1 cellular context compared by ENCODE assay signal in the genomic region with DNA sequence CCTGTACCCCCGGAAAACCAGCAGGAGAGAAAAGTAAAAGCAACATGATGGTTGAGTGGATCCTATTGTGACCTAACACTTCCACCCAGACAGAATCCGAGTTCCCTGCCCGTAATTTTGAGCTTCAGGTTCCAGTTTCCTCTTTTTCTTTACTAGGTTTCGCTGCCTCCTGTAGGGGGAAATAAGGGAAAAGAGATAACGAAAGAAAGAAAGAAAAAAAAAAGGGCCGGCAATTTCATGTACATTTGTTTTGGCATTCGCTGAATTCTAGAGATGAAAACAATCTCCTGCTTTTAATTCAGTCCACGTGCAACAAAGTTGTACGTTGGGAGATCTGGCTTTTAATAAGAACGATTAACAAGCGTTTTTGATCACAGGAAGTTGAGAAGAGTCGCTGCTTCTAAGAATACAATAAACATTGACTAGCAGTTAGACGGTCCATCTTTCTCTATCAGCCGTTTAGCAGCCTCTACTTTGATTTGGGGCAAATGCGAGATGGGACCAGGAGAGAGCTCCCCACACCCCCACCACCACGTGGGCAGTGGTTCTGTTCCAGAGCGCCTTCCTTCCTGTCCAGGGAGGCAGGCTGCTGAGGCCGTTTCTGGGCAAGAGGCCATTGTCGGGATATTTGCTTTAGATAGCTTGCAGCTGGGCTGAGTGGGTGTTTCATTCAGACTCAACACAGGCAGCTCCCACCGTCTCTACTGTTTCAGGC.
TF ChIP-seq lines count a peak whose summit lies in the region.

No MANE protein-coding gene starts in this region.

TF ChIP-seq in K562, 482 proteins besides CTCF, POLR2A, EP300 and RAD21 (continued from another document and continues in another):
- TF ChIP-seq, protein P1, sequence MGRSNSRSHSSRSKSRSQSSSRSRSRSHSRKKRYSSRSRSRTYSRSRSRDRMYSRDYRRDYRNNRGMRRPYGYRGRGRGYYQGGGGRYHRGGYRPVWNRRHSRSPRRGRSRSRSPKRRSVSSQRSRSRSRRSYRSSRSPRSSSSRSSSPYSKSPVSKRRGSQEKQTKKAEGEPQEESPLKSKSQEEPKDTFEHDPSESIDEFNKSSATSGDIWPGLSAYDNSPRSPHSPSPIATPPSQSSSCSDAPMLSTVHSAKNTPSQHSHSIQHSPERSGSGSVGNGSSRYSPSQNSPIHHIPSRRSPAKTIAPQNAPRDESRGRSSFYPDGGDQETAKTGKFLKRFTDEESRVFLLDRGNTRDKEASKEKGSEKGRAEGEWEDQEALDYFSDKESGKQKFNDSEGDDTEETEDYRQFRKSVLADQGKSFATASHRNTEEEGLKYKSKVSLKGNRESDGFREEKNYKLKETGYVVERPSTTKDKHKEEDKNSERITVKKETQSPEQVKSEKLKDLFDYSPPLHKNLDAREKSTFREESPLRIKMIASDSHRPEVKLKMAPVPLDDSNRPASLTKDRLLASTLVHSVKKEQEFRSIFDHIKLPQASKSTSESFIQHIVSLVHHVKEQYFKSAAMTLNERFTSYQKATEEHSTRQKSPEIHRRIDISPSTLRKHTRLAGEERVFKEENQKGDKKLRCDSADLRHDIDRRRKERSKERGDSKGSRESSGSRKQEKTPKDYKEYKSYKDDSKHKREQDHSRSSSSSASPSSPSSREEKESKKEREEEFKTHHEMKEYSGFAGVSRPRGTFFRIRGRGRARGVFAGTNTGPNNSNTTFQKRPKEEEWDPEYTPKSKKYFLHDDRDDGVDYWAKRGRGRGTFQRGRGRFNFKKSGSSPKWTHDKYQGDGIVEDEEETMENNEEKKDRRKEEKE (IDR thresholded peaks at IDR 0.05; ENCODE audit: borderline replicate concordance in 1 of 2, control insufficient read depth in 1 of 2, low read depth in 2 of 2, low read length in 1 of 2), result no peak
- no peak for TF ChIP-seq TSC22D4 (tag; IDR thresholded peaks at IDR 0.05)
- no peak for TF ChIP-seq MCM3 (IDR thresholded peaks at IDR 0.05)
- TF ChIP-seq, protein P2, sequence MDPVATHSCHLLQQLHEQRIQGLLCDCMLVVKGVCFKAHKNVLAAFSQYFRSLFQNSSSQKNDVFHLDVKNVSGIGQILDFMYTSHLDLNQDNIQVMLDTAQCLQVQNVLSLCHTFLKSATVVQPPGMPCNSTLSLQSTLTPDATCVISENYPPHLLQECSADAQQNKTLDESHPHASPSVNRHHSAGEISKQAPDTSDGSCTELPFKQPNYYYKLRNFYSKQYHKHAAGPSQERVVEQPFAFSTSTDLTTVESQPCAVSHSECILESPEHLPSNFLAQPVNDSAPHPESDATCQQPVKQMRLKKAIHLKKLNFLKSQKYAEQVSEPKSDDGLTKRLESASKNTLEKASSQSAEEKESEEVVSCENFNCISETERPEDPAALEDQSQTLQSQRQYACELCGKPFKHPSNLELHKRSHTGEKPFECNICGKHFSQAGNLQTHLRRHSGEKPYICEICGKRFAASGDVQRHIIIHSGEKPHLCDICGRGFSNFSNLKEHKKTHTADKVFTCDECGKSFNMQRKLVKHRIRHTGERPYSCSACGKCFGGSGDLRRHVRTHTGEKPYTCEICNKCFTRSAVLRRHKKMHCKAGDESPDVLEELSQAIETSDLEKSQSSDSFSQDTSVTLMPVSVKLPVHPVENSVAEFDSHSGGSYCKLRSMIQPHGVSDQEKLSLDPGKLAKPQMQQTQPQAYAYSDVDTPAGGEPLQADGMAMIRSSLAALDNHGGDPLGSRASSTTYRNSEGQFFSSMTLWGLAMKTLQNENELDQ (CRISPR knock-in tag; IDR thresholded peaks at IDR 0.05; ENCODE audit: borderline replicate concordance), result no peak
- no peak for TF ChIP-seq HEY1 (CRISPR knock-in tag; IDR thresholded peaks at IDR 0.05; ENCODE audit: borderline replicate concordance)
- no peak for TF ChIP-seq SREBF2 (CRISPR knock-in tag; IDR thresholded peaks at IDR 0.05)
- TF ChIP-seq, protein P3, sequence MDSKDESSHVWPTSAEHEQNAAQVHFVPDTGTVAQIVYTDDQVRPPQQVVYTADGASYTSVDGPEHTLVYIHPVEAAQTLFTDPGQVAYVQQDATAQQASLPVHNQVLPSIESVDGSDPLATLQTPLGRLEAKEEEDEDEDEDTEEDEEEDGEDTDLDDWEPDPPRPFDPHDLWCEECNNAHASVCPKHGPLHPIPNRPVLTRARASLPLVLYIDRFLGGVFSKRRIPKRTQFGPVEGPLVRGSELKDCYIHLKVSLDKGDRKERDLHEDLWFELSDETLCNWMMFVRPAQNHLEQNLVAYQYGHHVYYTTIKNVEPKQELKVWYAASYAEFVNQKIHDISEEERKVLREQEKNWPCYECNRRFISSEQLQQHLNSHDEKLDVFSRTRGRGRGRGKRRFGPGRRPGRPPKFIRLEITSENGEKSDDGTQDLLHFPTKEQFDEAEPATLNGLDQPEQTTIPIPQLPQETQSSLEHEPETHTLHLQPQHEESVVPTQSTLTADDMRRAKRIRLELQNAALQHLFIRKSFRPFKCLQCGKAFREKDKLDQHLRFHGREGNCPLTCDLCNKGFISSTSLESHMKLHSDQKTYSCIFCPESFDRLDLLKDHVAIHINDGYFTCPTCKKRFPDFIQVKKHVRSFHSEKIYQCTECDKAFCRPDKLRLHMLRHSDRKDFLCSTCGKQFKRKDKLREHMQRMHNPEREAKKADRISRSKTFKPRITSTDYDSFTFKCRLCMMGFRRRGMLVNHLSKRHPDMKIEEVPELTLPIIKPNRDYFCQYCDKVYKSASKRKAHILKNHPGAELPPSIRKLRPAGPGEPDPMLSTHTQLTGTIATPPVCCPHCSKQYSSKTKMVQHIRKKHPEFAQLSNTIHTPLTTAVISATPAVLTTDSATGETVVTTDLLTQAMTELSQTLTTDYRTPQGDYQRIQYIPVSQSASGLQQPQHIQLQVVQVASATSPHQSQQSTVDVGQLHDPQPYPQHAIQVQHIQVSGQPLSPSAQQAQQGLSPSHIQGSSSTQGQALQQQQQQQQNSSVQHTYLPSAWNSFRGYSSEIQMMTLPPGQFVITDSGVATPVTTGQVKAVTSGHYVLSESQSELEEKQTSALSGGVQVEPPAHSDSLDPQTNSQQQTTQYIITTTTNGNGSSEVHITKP (IDR thresholded peaks at IDR 0.05; ENCODE audit: partially characterized antibody), result peak; percentile 10
- TF ChIP-seq, protein P4, sequence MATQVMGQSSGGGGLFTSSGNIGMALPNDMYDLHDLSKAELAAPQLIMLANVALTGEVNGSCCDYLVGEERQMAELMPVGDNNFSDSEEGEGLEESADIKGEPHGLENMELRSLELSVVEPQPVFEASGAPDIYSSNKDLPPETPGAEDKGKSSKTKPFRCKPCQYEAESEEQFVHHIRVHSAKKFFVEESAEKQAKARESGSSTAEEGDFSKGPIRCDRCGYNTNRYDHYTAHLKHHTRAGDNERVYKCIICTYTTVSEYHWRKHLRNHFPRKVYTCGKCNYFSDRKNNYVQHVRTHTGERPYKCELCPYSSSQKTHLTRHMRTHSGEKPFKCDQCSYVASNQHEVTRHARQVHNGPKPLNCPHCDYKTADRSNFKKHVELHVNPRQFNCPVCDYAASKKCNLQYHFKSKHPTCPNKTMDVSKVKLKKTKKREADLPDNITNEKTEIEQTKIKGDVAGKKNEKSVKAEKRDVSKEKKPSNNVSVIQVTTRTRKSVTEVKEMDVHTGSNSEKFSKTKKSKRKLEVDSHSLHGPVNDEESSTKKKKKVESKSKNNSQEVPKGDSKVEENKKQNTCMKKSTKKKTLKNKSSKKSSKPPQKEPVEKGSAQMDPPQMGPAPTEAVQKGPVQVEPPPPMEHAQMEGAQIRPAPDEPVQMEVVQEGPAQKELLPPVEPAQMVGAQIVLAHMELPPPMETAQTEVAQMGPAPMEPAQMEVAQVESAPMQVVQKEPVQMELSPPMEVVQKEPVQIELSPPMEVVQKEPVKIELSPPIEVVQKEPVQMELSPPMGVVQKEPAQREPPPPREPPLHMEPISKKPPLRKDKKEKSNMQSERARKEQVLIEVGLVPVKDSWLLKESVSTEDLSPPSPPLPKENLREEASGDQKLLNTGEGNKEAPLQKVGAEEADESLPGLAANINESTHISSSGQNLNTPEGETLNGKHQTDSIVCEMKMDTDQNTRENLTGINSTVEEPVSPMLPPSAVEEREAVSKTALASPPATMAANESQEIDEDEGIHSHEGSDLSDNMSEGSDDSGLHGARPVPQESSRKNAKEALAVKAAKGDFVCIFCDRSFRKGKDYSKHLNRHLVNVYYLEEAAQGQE (CRISPR knock-in tag; IDR thresholded peaks at IDR 0.05; ENCODE audit: low read depth), result no peak
- no peak for TF ChIP-seq RUNX1 (IDR thresholded peaks at IDR 0.05; ENCODE audit: low read depth)
- no peak for TF ChIP-seq ZNF124 (CRISPR knock-in tag; IDR thresholded peaks at IDR 0.05)
- TF ChIP-seq, protein P5, sequence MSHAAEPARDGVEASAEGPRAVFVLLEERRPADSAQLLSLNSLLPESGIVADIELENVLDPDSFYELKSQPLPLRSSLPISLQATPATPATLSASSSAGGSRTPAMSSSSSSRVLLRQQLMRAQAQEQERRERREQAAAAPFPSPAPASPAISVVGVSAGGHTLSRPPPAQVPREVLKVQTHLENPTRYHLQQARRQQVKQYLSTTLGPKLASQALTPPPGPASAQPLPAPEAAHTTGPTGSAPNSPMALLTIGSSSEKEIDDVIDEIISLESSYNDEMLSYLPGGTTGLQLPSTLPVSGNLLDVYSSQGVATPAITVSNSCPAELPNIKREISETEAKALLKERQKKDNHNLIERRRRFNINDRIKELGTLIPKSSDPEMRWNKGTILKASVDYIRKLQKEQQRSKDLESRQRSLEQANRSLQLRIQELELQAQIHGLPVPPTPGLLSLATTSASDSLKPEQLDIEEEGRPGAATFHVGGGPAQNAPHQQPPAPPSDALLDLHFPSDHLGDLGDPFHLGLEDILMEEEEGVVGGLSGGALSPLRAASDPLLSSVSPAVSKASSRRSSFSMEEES (CRISPR knock-in tag; IDR thresholded peaks at IDR 0.05), result no peak
- no peak for TF ChIP-seq ZNF282 (CRISPR knock-in tag; IDR thresholded peaks at IDR 0.05)
- TF ChIP-seq RFX5 (IDR thresholded peaks at IDR 0.05; ENCODE audit: low read depth, low read length), result no peak
- no peak for TF ChIP-seq ZNF444 (CRISPR knock-in tag; IDR thresholded peaks at IDR 0.05)
- no peak for TF ChIP-seq YBX1 (IDR thresholded peaks at IDR 0.05)
- no peak for TF ChIP-seq MAFG (tag; conservative IDR thresholded peaks at IDR 0.05)
- TF ChIP-seq SIRT6 (IDR thresholded peaks at IDR 0.05; ENCODE audit: low read depth, low read length), result no peak
- no peak for TF ChIP-seq ARNT (IDR thresholded peaks at IDR 0.05)
- TF ChIP-seq ZC3H4 (CRISPR knock-in tag; IDR thresholded peaks at IDR 0.05; ENCODE audit: borderline replicate concordance), result no peak
- no peak for TF ChIP-seq MTA1 (IDR thresholded peaks at IDR 0.05; ENCODE audit: borderline replicate concordance)
- no peak for TF ChIP-seq HDAC1 (IDR thresholded peaks at IDR 0.05)
- no peak for TF ChIP-seq NEUROD1 (IDR thresholded peaks at IDR 0.05; ENCODE audit: borderline replicate concordance, low read depth, low read length, partially characterized antibody)
- TF ChIP-seq, protein P6, sequence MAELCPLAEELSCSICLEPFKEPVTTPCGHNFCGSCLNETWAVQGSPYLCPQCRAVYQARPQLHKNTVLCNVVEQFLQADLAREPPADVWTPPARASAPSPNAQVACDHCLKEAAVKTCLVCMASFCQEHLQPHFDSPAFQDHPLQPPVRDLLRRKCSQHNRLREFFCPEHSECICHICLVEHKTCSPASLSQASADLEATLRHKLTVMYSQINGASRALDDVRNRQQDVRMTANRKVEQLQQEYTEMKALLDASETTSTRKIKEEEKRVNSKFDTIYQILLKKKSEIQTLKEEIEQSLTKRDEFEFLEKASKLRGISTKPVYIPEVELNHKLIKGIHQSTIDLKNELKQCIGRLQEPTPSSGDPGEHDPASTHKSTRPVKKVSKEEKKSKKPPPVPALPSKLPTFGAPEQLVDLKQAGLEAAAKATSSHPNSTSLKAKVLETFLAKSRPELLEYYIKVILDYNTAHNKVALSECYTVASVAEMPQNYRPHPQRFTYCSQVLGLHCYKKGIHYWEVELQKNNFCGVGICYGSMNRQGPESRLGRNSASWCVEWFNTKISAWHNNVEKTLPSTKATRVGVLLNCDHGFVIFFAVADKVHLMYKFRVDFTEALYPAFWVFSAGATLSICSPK (IDR thresholded peaks at IDR 0.05; ENCODE audit: borderline replicate concordance), result no peak
- no peak for TF ChIP-seq IFI16 (CRISPR knock-in tag; IDR thresholded peaks at IDR 0.05)
- no peak for TF ChIP-seq ESRRB (CRISPR knock-in tag; IDR thresholded peaks at IDR 0.05; ENCODE audit: borderline replicate concordance)
- no peak for TF ChIP-seq ZNF764 (CRISPR knock-in tag; IDR thresholded peaks at IDR 0.05; ENCODE audit: low read depth)
- no peak for TF ChIP-seq POLR3G (IDR thresholded peaks at IDR 0.05; ENCODE audit: extremely low read depth, insufficient read length, insufficient replicate concordance)
- no peak for TF ChIP-seq EWSR1 (IDR thresholded peaks at IDR 0.05; ENCODE audit: borderline replicate concordance, low read depth, partially characterized antibody)
